ENCODE assay signal across 1 cellular context in genomic region chr3:138916824-138917223, GRCh38.
TF ChIP-seq lines count a peak whose summit lies in the region.

No MANE protein-coding gene starts in this region.

TF ChIP-seq in GM23338, 12 proteins besides CTCF, POLR2A, EP300 and RAD21 (continued from another document):
- TF ChIP-seq REST (IDR thresholded peaks at IDR 0.05; ENCODE audit: unreplicated experiment) (no peak), EZH2phosphoT487 (IDR thresholded peaks at IDR 0.05; ENCODE audit: unreplicated experiment) (no peak), CREB1 (CRISPR knock-in tag; IDR thresholded peaks at IDR 0.05; ENCODE audit: low read depth) (no peak), ZNF331 (CRISPR knock-in tag; IDR thresholded peaks at IDR 0.05; ENCODE audit: low read depth) (no peak), JUNB (IDR thresholded peaks at IDR 0.05; ENCODE audit: unreplicated experiment) (no peak), NANOG (IDR thresholded peaks at IDR 0.05; ENCODE audit: borderline replicate concordance) (no peak), EZH2 (IDR thresholded peaks at IDR 0.05; ENCODE audit: low read depth, unreplicated experiment) (no peak), ETS1 (IDR thresholded peaks at IDR 0.05) (no peak), POLR2AphosphoS5 (IDR thresholded peaks at IDR 0.05; ENCODE audit: low read depth) (no peak)
